1 cellular context compared by ENCODE assay signal in the genomic region with DNA sequence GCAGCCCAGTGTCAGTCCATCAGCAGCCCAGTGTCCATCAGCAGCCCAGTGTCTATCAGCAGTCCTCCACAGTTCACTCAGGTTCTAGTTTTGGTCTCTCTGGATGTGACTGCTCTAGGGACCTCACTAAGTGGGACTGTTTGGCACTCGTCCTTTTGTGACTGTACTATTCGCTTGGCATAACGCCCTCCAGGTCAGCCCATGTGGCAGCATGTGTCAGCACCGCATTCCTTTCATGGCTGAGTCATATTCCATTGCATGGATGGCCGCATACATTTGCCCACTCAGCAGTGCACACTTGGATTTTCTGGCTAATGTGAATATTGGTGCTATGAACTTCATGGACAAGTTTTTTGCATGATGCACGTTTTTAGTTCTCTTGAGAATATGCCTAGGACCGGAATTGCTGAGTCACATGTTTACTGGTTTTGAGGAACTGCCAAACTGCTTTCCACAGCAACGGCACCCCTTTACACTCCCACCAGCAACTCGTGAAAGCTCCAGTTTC.
TF ChIP-seq lines count a peak whose summit lies in the region.

No MANE protein-coding gene starts in this region.

TF ChIP-seq in H1, 55 proteins besides CTCF, POLR2A, EP300 and RAD21:
- TF ChIP-seq JUN (IDR thresholded peaks at IDR 0.05; ENCODE audit: low read depth, low read length) (no peak), RBBP5 (IDR thresholded peaks at IDR 0.05; ENCODE audit: borderline replicate concordance, low read depth, low read length) (no peak), NANOG (IDR thresholded peaks at IDR 0.05; ENCODE audit: insufficient read depth, low read depth, low read length, poor library complexity, severe bottlenecking) (no peak), HDAC6 (IDR thresholded peaks at IDR 0.05; ENCODE audit: low read depth, low read length) (no peak), SIX5 (IDR thresholded peaks at IDR 0.05; ENCODE audit: low read depth, low read length) (no peak), KDM1A (IDR thresholded peaks at IDR 0.05; ENCODE audit: borderline replicate concordance, low read length) (no peak), SIN3A (conservative IDR thresholded peaks at IDR 0.05 in 1 of 2, IDR thresholded peaks at IDR 0.05 in 1 of 2; ENCODE audit: low read depth in 1 of 2, low read length in 2 of 2) (no peak), BACH1 (IDR thresholded peaks at IDR 0.05; ENCODE audit: low read length) (no peak), YY1 (IDR thresholded peaks at IDR 0.05; ENCODE audit: low read depth, low read length) (no peak), POLR2AphosphoS5 (IDR thresholded peaks at IDR 0.05; ENCODE audit: low read depth, low read length) (no peak), PHF8 (conservative IDR thresholded peaks at IDR 0.05; ENCODE audit: low read depth, low read length) (no peak)
